In genomic region chr16:15037003-15037402, GRCh38 we compare ENCODE assay signal across 21 cellular contexts.
"Had no signal": no experiment of that assay in that cellular context is flagged by ENCODE, and none has a peak within 500 bp of the region (broad histone marks: within the 10 kb centered on the region; RNA-seq: fewer than 3 reads in every experiment).

No MANE protein-coding gene starts in this region.

- H3K9me3 ChIP-seq: esophagus squamous epithelium, mucosa of descending colon, prostate gland, right atrium auricular region, thoracic aorta, upper lobe of left lung had no signal

- ATAC-seq: activated T-cell treated with anti-CD3 and anti-CD28 coated beads, Interleukin-2, amount 50 U/mL, for 72 hours; left colon; mucosa of descending colon; stimulated activated naive CD8-positive, alpha-beta T cell treated with anti-CD3 and anti-CD28 coated beads, Interleukin-15, amount 100 ng/mL, for 72 hours had no signal

- H3K4me3 ChIP-seq: esophagus squamous epithelium, hepatocyte, lung, mucosa of descending colon, prostate gland, right atrium auricular region, thoracic aorta, upper lobe of left lung had no signal

- FAIRE-seq: bronchial epithelial cell, islet of Langerhans, small intestine had no signal

- H3K27ac ChIP-seq: esophagus squamous epithelium, hepatocyte, prostate gland, right atrium auricular region, thoracic aorta, upper lobe of left lung, VCaP had no signal

- H2AFZ ChIP-seq: hepatocyte had no signal

- H3K4me2 ChIP-seq: hepatocyte had no signal

- H3K4me1 ChIP-seq: prostate gland had no signal

- DNase-seq: activated CD4-positive, alpha-beta T cell treated with anti-CD3 and anti-CD28 coated beads, Interleukin-2, amount 50 U/mL, for 4 hours; activated T-cell treated with anti-CD3 and anti-CD28 coated beads, Interleukin-2, amount 50 U/mL, for 72 hours; effector CD8-positive, alpha-beta T cell; esophagus squamous epithelium; left colon; mucosa of descending colon; naive B cell; small intestine; stimulated activated CD4-positive, alpha-beta T cell treated with anti-CD3 and anti-CD28 coated beads, Interleukin-15, amount 100 ng/mL, for 24 hours; stimulated activated CD4-positive, alpha-beta T cell treated with anti-CD3 and anti-CD28 coated beads, Interleukin-2, amount 100 ng/mL, for 48 hours; stimulated activated naive CD8-positive, alpha-beta T cell treated with anti-CD3 and anti-CD28 coated beads, Interleukin-15, amount 100 ng/mL, for 72 hours; T-helper 2 cell; upper lobe of left lung had no signal

- H3K27me3 ChIP-seq: esophagus squamous epithelium, hepatocyte, right atrium auricular region, upper lobe of left lung had no signal

- H3K79me2 ChIP-seq: hepatocyte had no signal
